13 cellular contexts compared by ENCODE assay signal in genomic region chr10:22042557-22043326, GRCh38. TPM values are rescaled to one million over a fixed set of nuclear protein-coding genes. Genes with fewer than 3 reads are reported as not detected.
A peak's percentile ranks its signal among the peaks of the same experiment; 100 is the strongest.
DNase-seq lines count a peak whose midpoint lies in the region; ATAC-seq and TF ChIP-seq lines count a peak whose summit lies in the region.
"Had no signal": no experiment of that assay in that cellular context is flagged by ENCODE, and none has a peak within 500 bp of the region (broad histone marks: within the 10 kb centered on the region; RNA-seq: fewer than 3 reads in every experiment).

No MANE protein-coding gene starts in this region.

- ATAC-seq in GM21381 (IDR thresholded peaks at IDR 0.05; ENCODE audit: unreplicated experiment) = no peak

- peaks cover 11% of the 10 kb centered on the region for H3K4me1 ChIP-seq in A673 (ENCODE audit: insufficient read depth, low read length, poor library complexity, severe bottlenecking)
- H3K4me1 ChIP-seq in HUES6 (ENCODE audit: control insufficient read depth, insufficient read depth, low read length) = peaks cover 14% of the 10 kb centered on the region; the same call in 1 of the 2 replicates
- H3K4me1 ChIP-seq in mammary epithelial cell (ENCODE audit: insufficient read depth, low read length) = no peaks in the 10 kb centered on the region
- H3K4me1 ChIP-seq in effector memory CD4-positive, alpha-beta T cell (ENCODE audit: control insufficient read depth, insufficient read depth, low read length, poor library complexity, severe bottlenecking) = no peaks in the 10 kb centered on the region
- H3K4me1 ChIP-seq: SJSA1, transverse colon had no signal

- no peak overlapping the region for H3K4me3 Mint-ChIP-seq in activated naive CD4-positive, alpha-beta T cell treated with anti-CD3 and anti-CD28 coated beads for 36 hours

- WGBS in mammary epithelial cell (ENCODE audit: low coverage, missing lambda C conversion rate) = 60% methylated on average over 8 of the region's 8 CpGs

- TF ChIP-seq CTCF in A673 (conservative IDR thresholded peaks at IDR 0.05; ENCODE audit: low read depth, low read length) = no peak
- TF ChIP-seq CTCF in mammary epithelial cell (conservative IDR thresholded peaks at IDR 0.05 in 1 of 2, IDR thresholded peaks at IDR 0.05 in 1 of 2; ENCODE audit: extremely low read depth in 1 of 2, insufficient read depth in 1 of 2, low read depth in 1 of 2, low read length in 2 of 2) = no peak

- peaks cover 14% of the 10 kb centered on the region for H3K27me3 Mint-ChIP-seq in activated naive CD4-positive, alpha-beta T cell treated with anti-CD3 and anti-CD28 coated beads for 36 hours (ENCODE audit: low read depth)

- H3K9ac ChIP-seq in HUES6 (ENCODE audit: low read length) (peak overlapping the region; percentile 24), mammary epithelial cell (ENCODE audit: insufficient read depth, low read length) (no peak overlapping the region)

- no peaks in the 10 kb centered on the region for H3K79me2 ChIP-seq in mammary epithelial cell (ENCODE audit: insufficient read depth, low read length)

- BruUV-seq in A673 (replicated peaks; lab: Mats Ljungman, UMichigan) = no TSS peak
- BruUV-seq in mammary epithelial cell (replicated peaks; lab: Mats Ljungman, UMichigan) = no TSS peak

- H3K9me3 ChIP-seq in A673 (ENCODE audit: low read depth, low read length, poor library complexity, severe bottlenecking) = no peaks in the 10 kb centered on the region
- peaks cover 4% of the 10 kb centered on the region for H3K9me3 ChIP-seq in HUES6 (ENCODE audit: control insufficient read depth, insufficient read depth, low read depth, low read length)
- H3K9me3 ChIP-seq in mammary epithelial cell (replicated peaks; ENCODE audit: insufficient read depth, low read length) = no peaks in the 10 kb centered on the region
- no peaks in the 10 kb centered on the region for H3K9me3 ChIP-seq in effector memory CD4-positive, alpha-beta T cell (ENCODE audit: control insufficient read depth, low read length)
- H3K9me3 ChIP-seq: SJSA1, transverse colon had no signal

- POLR2A ChIA-PET in A673 (lab: Charles Lee; ENCODE audit: low non-redundant PET) = no interaction called here

- peak overlapping the region; percentile 50 for H2AFZ ChIP-seq in mammary epithelial cell (ENCODE audit: low read depth, low read length)

- no peak overlapping the region for H3K27ac ChIP-seq in A673 (ENCODE audit: low read depth, low read length, poor library complexity, severe bottlenecking)
- peak overlapping the region; percentile 11; the same call in 1 of the 2 replicates for H3K27ac ChIP-seq in HUES6 (ENCODE audit: low read depth, low read length)
- H3K27ac ChIP-seq in mammary epithelial cell (ENCODE audit: insufficient read depth, low read depth, low read length) = no peak overlapping the region
- no peak overlapping the region for H3K27ac ChIP-seq in effector memory CD4-positive, alpha-beta T cell (ENCODE audit: insufficient read depth, low read length, poor library complexity, severe bottlenecking)
- H3K27ac ChIP-seq: SJSA1, transverse colon had no signal

- CTCF ChIA-PET in A673 (lab: Charles Lee) = no interaction called here
- CTCF ChIA-PET in mammary epithelial cell (lab: Charles Lee; ENCODE audit: low non-redundant PET) = no interaction called here
- CTCF ChIA-PET in activated naive CD4-positive, alpha-beta T cell treated with anti-CD3 and anti-CD28 coated beads for 36 hours (lab: Charles Lee) = no interaction called here

- no peak overlapping the region for H3K4me3 ChIP-seq in A673 (ENCODE audit: low read depth, low read length, poor library complexity, severe bottlenecking)
- H3K4me3 ChIP-seq in HUES6 (ENCODE audit: low read depth, low read length) = peak overlapping the region; percentile 1; the same call in 1 of the 2 replicates
- H3K4me3 ChIP-seq in mammary epithelial cell (replicated peaks in 1 of 3; ENCODE audit: insufficient read depth in 1 of 3, low read depth in 2 of 3, low read length in 3 of 3) = no peak overlapping the region
- no peak overlapping the region for H3K4me3 ChIP-seq in effector memory CD4-positive, alpha-beta T cell (ENCODE audit: insufficient read depth, low read depth, low read length, poor library complexity, severe bottlenecking)
- H3K4me3 ChIP-seq: SJSA1, transverse colon had no signal

- H3K9me3 Mint-ChIP-seq in activated naive CD4-positive, alpha-beta T cell treated with anti-CD3 and anti-CD28 coated beads for 36 hours = no peaks in the 10 kb centered on the region

- H3K36me3 Mint-ChIP-seq in activated naive CD4-positive, alpha-beta T cell treated with anti-CD3 and anti-CD28 coated beads for 36 hours (ENCODE audit: low read depth) = no peaks in the 10 kb centered on the region

- H4K20me1 ChIP-seq in mammary epithelial cell (ENCODE audit: insufficient read depth, low read length) = no peaks in the 10 kb centered on the region

- DNase-seq in A673 (ENCODE audit: low spot score) = peak; percentile 28
- DNase-seq in mammary epithelial cell = no peak
- DNase-seq in iPS-NIHi7 (ENCODE audit: extremely low spot score) = peak; percentile 60
- DNase-seq in effector memory CD4-positive, alpha-beta T cell = no peak
- DNase-seq in stimulated activated naive CD4-positive, alpha-beta T cell (lab: John Stamatoyannopoulos, UW) = no peak
- no peak for DNase-seq in activated naive CD4-positive, alpha-beta T cell treated with anti-CD3 and anti-CD28 coated beads for 36 hours
- DNase-seq: activated naive CD4-positive, alpha-beta T cell treated with Interleukin-2 at 50 U/mL for 16 hours; central memory CD4-positive, alpha-beta T cell; NCI-H1930; transverse colon had no signal

- no peaks in the 10 kb centered on the region for H3K4me1 Mint-ChIP-seq in activated naive CD4-positive, alpha-beta T cell treated with anti-CD3 and anti-CD28 coated beads for 36 hours (ENCODE audit: low read depth)

- intact Hi-C loops in A673 (cut with micrococcal nuclease; ENCODE audit: unreplicated experiment) = no loop called here
- intact Hi-C loops in mammary epithelial cell (cut with micrococcal nuclease) = no loop called here
- intact Hi-C loops in activated naive CD4-positive, alpha-beta T cell treated with anti-CD3 and anti-CD28 coated beads for 36 hours (cut with micrococcal nuclease) = no loop called here

- no peaks in the 10 kb centered on the region for H3K36me3 ChIP-seq in A673 (ENCODE audit: insufficient read depth, low read length, poor library complexity, severe bottlenecking)
- no peaks in the 10 kb centered on the region for H3K36me3 ChIP-seq in HUES6 (ENCODE audit: control insufficient read depth, insufficient read depth, low read length)
- no peaks in the 10 kb centered on the region for H3K36me3 ChIP-seq in mammary epithelial cell (ENCODE audit: insufficient read depth, low read length)
- no peaks in the 10 kb centered on the region for H3K36me3 ChIP-seq in effector memory CD4-positive, alpha-beta T cell (ENCODE audit: control insufficient read depth, insufficient read depth, low read length)
- H3K36me3 ChIP-seq: SJSA1, transverse colon had no signal

- H3K4me2 ChIP-seq in mammary epithelial cell (ENCODE audit: insufficient read depth, low read depth, low read length) = no peak overlapping the region

- dilution Hi-C loops in mammary epithelial cell (cut with HindIII; ENCODE audit: low sequenced_read_pairs) = no loop called here

- no peak overlapping the region for H3K27ac Mint-ChIP-seq in activated naive CD4-positive, alpha-beta T cell treated with anti-CD3 and anti-CD28 coated beads for 36 hours

- no peaks in the 10 kb centered on the region for H3K27me3 ChIP-seq in A673 (replicated peaks; ENCODE audit: insufficient read depth, low read depth, low read length, poor library complexity)
- H3K27me3 ChIP-seq in HUES6 (ENCODE audit: control insufficient read depth, insufficient read depth, low read length) = no peaks in the 10 kb centered on the region
- peaks cover 3% of the 10 kb centered on the region for H3K27me3 ChIP-seq in mammary epithelial cell (ENCODE audit: insufficient read depth, low read length)
- peaks cover 6% of the 10 kb centered on the region for H3K27me3 ChIP-seq in effector memory CD4-positive, alpha-beta T cell (replicated peaks; ENCODE audit: control insufficient read depth, insufficient read depth, low read length, poor library complexity, severe bottlenecking)
- H3K27me3 ChIP-seq: SJSA1 had no signal

- in situ Hi-C loops in mammary epithelial cell (cut with MboI; ENCODE audit: low sequenced_read_pairs in 2 of 2) = no loop called here

RNA-seq across cellular contexts. Expression of gene DNAJC1, which starts 39.2 kb away (rescaled TPM):
- total RNA-seq in A673 (2021) (17.4 and 21.2 TPM in 2 replicates), mammary epithelial cell (10 to 100 TPM; 33.0 to 56.5 TPM)
- polyA plus RNA-seq in mammary epithelial cell = 18.2 TPM
- polyA minus RNA-seq in mammary epithelial cell = 3.8 TPM
- total RNA-seq in activated naive CD4-positive, alpha-beta T cell treated with anti-CD3 and anti-CD28 coated beads for 36 hours = 10 to 100 TPM; 18.0 to 18.8 TPM

Comparison
In these comparisons a context has a peak if more than half of its experiments do, and no peak if none do; other contexts are left out.
1. DNase-seq: peak in A673 (single experiment) and iPS-NIHi7 (single experiment); none in mammary epithelial cell (single experiment), effector memory CD4-positive, alpha-beta T cell (0 of 3), stimulated activated naive CD4-positive, alpha-beta T cell (0 of 6) and activated naive CD4-positive, alpha-beta T cell treated with anti-CD3 and anti-CD28 coated beads for 36 hours (single experiment).